ENCODE assay signal across 1 cellular context in the genomic region with DNA sequence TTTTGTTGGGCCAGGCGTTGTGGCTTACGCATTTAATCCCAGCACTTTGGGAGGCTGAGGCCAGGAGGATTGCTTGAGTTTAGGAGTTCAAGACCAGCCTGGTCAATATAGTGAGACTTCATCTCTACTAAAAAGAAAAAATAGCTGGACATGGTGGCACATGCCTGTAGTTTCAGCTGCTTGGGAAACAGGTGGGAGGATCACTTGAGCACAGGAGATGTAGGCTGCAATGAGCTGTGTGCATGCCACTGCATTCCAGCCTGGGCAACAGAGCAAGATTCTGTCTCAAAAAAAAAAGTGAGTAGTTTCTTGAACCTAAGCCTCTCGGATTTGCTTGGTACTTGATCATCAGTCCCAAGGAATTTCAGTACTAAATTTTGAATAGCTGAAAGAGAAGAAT.
TF ChIP-seq lines count a peak whose summit lies in the region.

No MANE protein-coding gene starts in this region.

TF ChIP-seq in SK-N-SH treated with all-trans-retinoic acid at 6 μM for 48 hours, 23 proteins besides CTCF, POLR2A, EP300 and RAD21 (continued from another document):
- TF ChIP-seq, protein P1, sequence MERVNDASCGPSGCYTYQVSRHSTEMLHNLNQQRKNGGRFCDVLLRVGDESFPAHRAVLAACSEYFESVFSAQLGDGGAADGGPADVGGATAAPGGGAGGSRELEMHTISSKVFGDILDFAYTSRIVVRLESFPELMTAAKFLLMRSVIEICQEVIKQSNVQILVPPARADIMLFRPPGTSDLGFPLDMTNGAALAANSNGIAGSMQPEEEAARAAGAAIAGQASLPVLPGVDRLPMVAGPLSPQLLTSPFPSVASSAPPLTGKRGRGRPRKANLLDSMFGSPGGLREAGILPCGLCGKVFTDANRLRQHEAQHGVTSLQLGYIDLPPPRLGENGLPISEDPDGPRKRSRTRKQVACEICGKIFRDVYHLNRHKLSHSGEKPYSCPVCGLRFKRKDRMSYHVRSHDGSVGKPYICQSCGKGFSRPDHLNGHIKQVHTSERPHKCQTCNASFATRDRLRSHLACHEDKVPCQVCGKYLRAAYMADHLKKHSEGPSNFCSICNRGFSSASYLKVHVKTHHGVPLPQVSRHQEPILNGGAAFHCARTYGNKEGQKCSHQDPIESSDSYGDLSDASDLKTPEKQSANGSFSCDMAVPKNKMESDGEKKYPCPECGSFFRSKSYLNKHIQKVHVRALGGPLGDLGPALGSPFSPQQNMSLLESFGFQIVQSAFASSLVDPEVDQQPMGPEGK (CRISPR knock-in tag; IDR thresholded peaks at IDR 0.05; ENCODE audit: borderline replicate concordance), result no peak
- TF ChIP-seq BACH2 (CRISPR knock-in tag; IDR thresholded peaks at IDR 0.05; ENCODE audit: borderline replicate concordance) (no peak), RARB (CRISPR knock-in tag; IDR thresholded peaks at IDR 0.05) (no peak), GLIS3 (CRISPR knock-in tag; IDR thresholded peaks at IDR 0.05) (no peak), TCF4 (CRISPR knock-in tag; IDR thresholded peaks at IDR 0.05; ENCODE audit: borderline replicate concordance) (no peak), OSR1 (CRISPR knock-in tag; IDR thresholded peaks at IDR 0.05) (no peak), ZNF70 (CRISPR knock-in tag; IDR thresholded peaks at IDR 0.05) (no peak), SNAI2 (CRISPR knock-in tag; IDR thresholded peaks at IDR 0.05) (no peak), TOX (CRISPR knock-in tag; IDR thresholded peaks at IDR 0.05; ENCODE audit: borderline replicate concordance) (no peak), ZC3H10 (CRISPR knock-in tag; IDR thresholded peaks at IDR 0.05) (no peak), ZFP30 (CRISPR knock-in tag; IDR thresholded peaks at IDR 0.05) (no peak), ZFP3 (CRISPR knock-in tag; IDR thresholded peaks at IDR 0.05) (no peak)
- TF ChIP-seq, protein P2, sequence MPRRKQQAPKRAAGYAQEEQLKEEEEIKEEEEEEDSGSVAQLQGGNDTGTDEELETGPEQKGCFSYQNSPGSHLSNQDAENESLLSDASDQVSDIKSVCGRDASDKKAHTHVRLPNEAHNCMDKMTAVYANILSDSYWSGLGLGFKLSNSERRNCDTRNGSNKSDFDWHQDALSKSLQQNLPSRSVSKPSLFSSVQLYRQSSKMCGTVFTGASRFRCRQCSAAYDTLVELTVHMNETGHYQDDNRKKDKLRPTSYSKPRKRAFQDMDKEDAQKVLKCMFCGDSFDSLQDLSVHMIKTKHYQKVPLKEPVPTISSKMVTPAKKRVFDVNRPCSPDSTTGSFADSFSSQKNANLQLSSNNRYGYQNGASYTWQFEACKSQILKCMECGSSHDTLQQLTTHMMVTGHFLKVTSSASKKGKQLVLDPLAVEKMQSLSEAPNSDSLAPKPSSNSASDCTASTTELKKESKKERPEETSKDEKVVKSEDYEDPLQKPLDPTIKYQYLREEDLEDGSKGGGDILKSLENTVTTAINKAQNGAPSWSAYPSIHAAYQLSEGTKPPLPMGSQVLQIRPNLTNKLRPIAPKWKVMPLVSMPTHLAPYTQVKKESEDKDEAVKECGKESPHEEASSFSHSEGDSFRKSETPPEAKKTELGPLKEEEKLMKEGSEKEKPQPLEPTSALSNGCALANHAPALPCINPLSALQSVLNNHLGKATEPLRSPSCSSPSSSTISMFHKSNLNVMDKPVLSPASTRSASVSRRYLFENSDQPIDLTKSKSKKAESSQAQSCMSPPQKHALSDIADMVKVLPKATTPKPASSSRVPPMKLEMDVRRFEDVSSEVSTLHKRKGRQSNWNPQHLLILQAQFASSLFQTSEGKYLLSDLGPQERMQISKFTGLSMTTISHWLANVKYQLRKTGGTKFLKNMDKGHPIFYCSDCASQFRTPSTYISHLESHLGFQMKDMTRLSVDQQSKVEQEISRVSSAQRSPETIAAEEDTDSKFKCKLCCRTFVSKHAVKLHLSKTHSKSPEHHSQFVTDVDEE (CRISPR knock-in tag; IDR thresholded peaks at IDR 0.05), result no peak
- TF ChIP-seq, protein P3, sequence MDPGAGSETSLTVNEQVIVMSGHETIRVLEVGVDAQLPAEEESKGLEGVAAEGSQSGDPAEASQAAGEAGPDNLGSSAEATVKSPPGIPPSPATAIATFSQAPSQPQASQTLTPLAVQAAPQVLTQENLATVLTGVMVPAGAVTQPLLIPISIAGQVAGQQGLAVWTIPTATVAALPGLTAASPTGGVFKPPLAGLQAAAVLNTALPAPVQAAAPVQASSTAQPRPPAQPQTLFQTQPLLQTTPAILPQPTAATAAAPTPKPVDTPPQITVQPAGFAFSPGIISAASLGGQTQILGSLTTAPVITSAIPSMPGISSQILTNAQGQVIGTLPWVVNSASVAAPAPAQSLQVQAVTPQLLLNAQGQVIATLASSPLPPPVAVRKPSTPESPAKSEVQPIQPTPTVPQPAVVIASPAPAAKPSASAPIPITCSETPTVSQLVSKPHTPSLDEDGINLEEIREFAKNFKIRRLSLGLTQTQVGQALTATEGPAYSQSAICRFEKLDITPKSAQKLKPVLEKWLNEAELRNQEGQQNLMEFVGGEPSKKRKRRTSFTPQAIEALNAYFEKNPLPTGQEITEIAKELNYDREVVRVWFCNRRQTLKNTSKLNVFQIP (CRISPR knock-in tag; IDR thresholded peaks at IDR 0.05; ENCODE audit: borderline replicate concordance, low read depth), result no peak
TF ChIP-seq in SK-N-SH treated with all-trans-retinoic acid at 6 μM for 48 hours: peak in this region for 0.
